In the genomic region with DNA sequence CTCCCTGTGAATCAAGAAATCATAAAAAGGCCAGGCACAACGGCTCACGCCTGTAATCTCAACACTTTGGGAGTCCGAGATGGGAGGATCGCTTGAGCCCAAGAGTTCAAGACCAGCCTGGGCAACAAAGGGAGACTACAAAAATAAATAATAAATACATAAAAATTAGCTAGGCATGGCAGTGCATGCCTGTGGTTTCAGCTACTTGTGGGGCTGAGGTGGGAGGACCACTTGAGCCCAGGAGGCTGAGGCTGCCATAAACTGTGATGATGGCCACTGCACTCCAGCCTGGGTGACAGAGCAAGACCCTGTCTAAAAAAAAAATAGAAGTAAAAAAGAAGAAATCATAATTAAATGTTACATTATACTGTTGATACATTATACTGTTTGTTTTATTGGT, we compare ENCODE assay signal across 26 cellular contexts.
"Had no signal": no experiment of that assay in that cellular context is flagged by ENCODE, and none has a peak within 500 bp of the region (broad histone marks: within the 10 kb centered on the region; RNA-seq: fewer than 3 reads in every experiment).

No MANE protein-coding gene starts in this region.

- DNase-seq: activated B cell treated with CpG ODN at 0.5 μM for 24 hours; activated CD4-positive, alpha-beta T cell treated with anti-CD3 and anti-CD28 coated beads for 48 hours; activated CD4-positive, alpha-beta T cell treated with anti-CD3 and anti-CD28 coated beads, Interleukin-2, amount 50 U/mL, for 1 hour; activated CD4-positive, alpha-beta T cell treated with anti-CD3 and anti-CD28 coated beads, Interleukin-2, amount 50 U/mL, for 48 hours; activated CD8-positive, alpha-beta memory T cell treated with anti-CD3 and anti-CD28 coated beads for 24 hours; activated CD8-positive, alpha-beta T cell treated with anti-CD3 and anti-CD28 coated beads for 36 hours; activated effector memory CD4-positive, alpha-beta T cell treated with Interleukin-2 at 50 U/mL for 16 hours; activated gamma-delta T cell treated with Interleukin-2 at 50 U/mL for 16 hours; activated naive CD4-positive, alpha-beta T cell treated with anti-CD3 and anti-CD28 coated beads, Interleukin-2, amount 50 U/mL, for 16 hours; activated naive CD4-positive, alpha-beta T cell treated with Interleukin-2 at 50 U/mL for 16 hours; activated T-cell treated with anti-CD3 and anti-CD28 coated beads, Interleukin-2, amount 50 U/mL, for 4 hours; amygdala; aorta; body of pancreas; caudate nucleus; colonic mucosa; effector CD8-positive, alpha-beta T cell; esophagus squamous epithelium; foreskin melanocyte; T-cell; T-helper 17 cell; WERI-Rb-1 had no signal

- ATAC-seq: activated CD4-positive, CD25-positive, alpha-beta regulatory T cell treated with anti-CD3 and anti-CD28 coated beads, Interleukin-2, amount 50 U/mL, for 24 hours; activated CD8-positive, alpha-beta T cell treated with anti-CD3 and anti-CD28 coated beads for 36 hours; activated T-cell treated with anti-CD3 and anti-CD28 coated beads, Interleukin-2, amount 50 U/mL, for 4 hours; activated T-helper 17 cell treated with anti-CD3 and anti-CD28 coated beads, Interleukin-2, amount 50 U/mL, for 72 hours; body of pancreas; gastroesophageal sphincter; T-cell; T-helper 17 cell had no signal

- H3K27me3 ChIP-seq: body of pancreas, colonic mucosa, esophagus squamous epithelium, gastroesophageal sphincter had no signal

- H3K27ac ChIP-seq: body of pancreas, colonic mucosa, epithelial cell of prostate, esophagus squamous epithelium, gastroesophageal sphincter, WERI-Rb-1 had no signal

- H3K4me3 ChIP-seq: body of pancreas, colonic mucosa, esophagus squamous epithelium, gastroesophageal sphincter had no signal

- H3K36me3 ChIP-seq: colonic mucosa, WERI-Rb-1 had no signal

- H3K4me1 ChIP-seq: body of pancreas, colonic mucosa, esophagus squamous epithelium had no signal

- H3K9me3 ChIP-seq: body of pancreas, colonic mucosa, esophagus squamous epithelium, gastroesophageal sphincter had no signal
